In the genomic region with DNA sequence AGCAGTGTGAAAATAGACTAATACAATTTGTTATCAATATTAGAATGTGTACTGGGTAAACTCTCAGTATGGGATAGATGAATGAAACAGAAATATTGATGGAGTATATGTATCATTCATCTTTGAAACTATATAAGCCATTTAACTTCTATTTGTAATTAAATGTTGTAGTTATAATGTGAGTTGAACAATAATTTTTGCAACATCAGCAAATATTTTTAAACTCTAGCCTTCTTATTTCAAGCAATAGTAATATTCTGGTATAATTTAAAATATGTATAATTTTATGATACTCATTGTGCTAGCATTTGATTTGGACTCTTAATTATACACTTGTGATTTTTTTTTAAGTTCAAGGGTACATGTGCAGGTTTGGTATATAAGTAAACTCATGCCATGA, we compare ENCODE assay signal across 2 cellular contexts.
TF ChIP-seq lines count a peak whose summit lies in the region.

No MANE protein-coding gene starts in this region.

TF ChIP-seq in HepG2, 621 proteins besides CTCF, POLR2A, EP300 and RAD21:
- TF ChIP-seq, protein P1, sequence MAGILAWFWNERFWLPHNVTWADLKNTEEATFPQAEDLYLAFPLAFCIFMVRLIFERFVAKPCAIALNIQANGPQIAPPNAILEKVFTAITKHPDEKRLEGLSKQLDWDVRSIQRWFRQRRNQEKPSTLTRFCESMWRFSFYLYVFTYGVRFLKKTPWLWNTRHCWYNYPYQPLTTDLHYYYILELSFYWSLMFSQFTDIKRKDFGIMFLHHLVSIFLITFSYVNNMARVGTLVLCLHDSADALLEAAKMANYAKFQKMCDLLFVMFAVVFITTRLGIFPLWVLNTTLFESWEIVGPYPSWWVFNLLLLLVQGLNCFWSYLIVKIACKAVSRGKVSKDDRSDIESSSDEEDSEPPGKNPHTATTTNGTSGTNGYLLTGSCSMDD (CRISPR knock-in tag; IDR thresholded peaks at IDR 0.05), result no peak
- TF ChIP-seq ZBTB39 (CRISPR knock-in tag; IDR thresholded peaks at IDR 0.05) (no peak), MAFF (IDR thresholded peaks at IDR 0.05; ENCODE audit: low read depth, low read length) (peak; percentile 95), MAFK (conservative IDR thresholded peaks at IDR 0.05 in 1 of 2, IDR thresholded peaks at IDR 0.05 in 1 of 2; ENCODE audit: low read length in 2 of 2) (peak; percentile 92 to 99)

TF ChIP-seq in K562, 482 proteins besides CTCF, POLR2A, EP300 and RAD21:
- TF ChIP-seq ZNF316 (IDR thresholded peaks at IDR 0.05) (peak; percentile 93), MAFF (IDR thresholded peaks at IDR 0.05; ENCODE audit: low read length) (peak; percentile 90), SRSF3 (IDR thresholded peaks at IDR 0.05; ENCODE audit: insufficient read depth, low read length) (no peak), MAFK (IDR thresholded peaks at IDR 0.05; ENCODE audit: low read length) (peak; percentile 97), MAFG (tag; conservative IDR thresholded peaks at IDR 0.05) (peak; percentile 84), C11orf30 (IDR thresholded peaks at IDR 0.05; ENCODE audit: low read depth) (peak; percentile 78)
